10 cellular contexts compared by ENCODE assay signal in genomic region chr2:237486819-237487448, GRCh38. TPM values are rescaled to one million over a fixed set of nuclear protein-coding genes. Genes with fewer than 3 reads are reported as not detected.
DNase-seq lines count a peak whose midpoint lies in the region; ATAC-seq and TF ChIP-seq lines count a peak whose summit lies in the region.
"Had no signal": no experiment of that assay in that cellular context is flagged by ENCODE, and none has a peak within 500 bp of the region (broad histone marks: within the 10 kb centered on the region; RNA-seq: fewer than 3 reads in every experiment).

MLPH (plus strand) TSS chr2:237487251; CDS start chr2:237493427, 6,176 bp downstream.

- peak within 1 kb of the TSS; percentile 81 for H3K4me3 Mint-ChIP-seq in osteocyte (ENCODE audit: unreplicated experiment)

- in situ Hi-C loops in Panc1 (cut with HindIII; ENCODE audit: low pct_unique_long_range_greater_than_20kb, low sequenced_read_pairs): no loop called here

- no peaks in the 10 kb centered on the region for H3K27me3 Mint-ChIP-seq in osteocyte (ENCODE audit: unreplicated experiment)

- H3K27ac ChIP-seq in Panc1 (ENCODE audit: low read length): peak within 1 kb of the TSS; percentile 71

- peaks cover 2% of the 10 kb centered on the region for H3K36me3 Mint-ChIP-seq in osteocyte (ENCODE audit: unreplicated experiment)

- POLR2A ChIA-PET in Panc1 (lab: Charles Lee): interaction anchor here (0.7 kb wide), 1 partner anchor 243 kb away, joined by 3 read pairs; no protein-coding TSS in a partner anchor

- peak within 1 kb of the TSS; percentile 19; the same call in 1 of the 2 replicates for H3K4me3 ChIP-seq in BE2C (ENCODE audit: low read depth, low read length)
- H3K4me3 ChIP-seq in Panc1 (ENCODE audit: low read depth in 2 of 2, low read length in 2 of 2): peak within 1 kb of the TSS; percentile 64 to 89

- H3K4me1 ChIP-seq in BE2C: peaks cover 6% of the 10 kb centered on the region
- H3K4me1 ChIP-seq in Panc1 (ENCODE audit: control insufficient read depth, insufficient read depth, low read length): peaks cover 25% of the 10 kb centered on the region

- peak within 1 kb of the TSS; percentile 40 for H3K27ac Mint-ChIP-seq in osteocyte (ENCODE audit: unreplicated experiment)

- H3K36me3 ChIP-seq in BE2C (no peaks in the 10 kb centered on the region), Panc1 (ENCODE audit: control insufficient read depth, insufficient read depth, low read length) (no peaks in the 10 kb centered on the region; the same call in 1 of the 2 replicates)

- no peak for DNase-seq in BE2C
- DNase-seq in Panc1 (ENCODE audit: low read depth, low spot score): no peak
- DNase-seq in glomerular endothelial cell (ENCODE audit: extremely low read depth, low read depth, low spot score): no peak
- DNase-seq in osteocyte (ENCODE audit: extremely low spot score, unreplicated experiment): no peak
- no peak for DNase-seq in stimulated activated CD4-positive, alpha-beta T cell treated with anti-CD3 and anti-CD28 coated beads, Interleukin-2, amount 100 ng/mL, for 24 hours
- no peak for DNase-seq in islet precursor cell
- DNase-seq: cerebellar nuclear complex, NCI-H526 treated with DMSO at 0.1 percent for 48 hours had no signal

- ATAC-seq in Panc1 (peak; percentile 90), HG03432 (IDR thresholded peaks at IDR 0.05; ENCODE audit: unreplicated experiment) (no peak), GM21723 (IDR thresholded peaks at IDR 0.05; ENCODE audit: unreplicated experiment) (no peak)

- H3K27me3 ChIP-seq in BE2C: peaks cover 35% of the 10 kb centered on the region
- no peaks in the 10 kb centered on the region for H3K27me3 ChIP-seq in Panc1 (ENCODE audit: control insufficient read depth, insufficient read depth, low read length)

- CTCF ChIA-PET in Panc1 (lab: Charles Lee): interaction anchor here (1.0 kb wide), 1 partner anchor 26 kb away, joined by 3 read pairs; no protein-coding TSS in a partner anchor

- intact Hi-C loops in Panc1 (cut with micrococcal nuclease; ENCODE audit: unreplicated experiment): no loop called here

- no TSS peak for BruUV-seq in Panc1 (replicated peaks; lab: Mats Ljungman, UMichigan)

- H3K9me3 Mint-ChIP-seq in osteocyte (ENCODE audit: unreplicated experiment): peaks cover 7% of the 10 kb centered on the region

- H3K4me1 Mint-ChIP-seq in osteocyte (ENCODE audit: unreplicated experiment): peaks cover 41% of the 10 kb centered on the region

- H3K9me3 ChIP-seq in BE2C (peaks cover 7% of the 10 kb centered on the region), Panc1 (ENCODE audit: control insufficient read depth, insufficient read depth, low read depth, low read length) (0 out of 2 replicates have a peak, but pooled peaks cover 9% of the 10 kb centered on the region)

- no peak for TF ChIP-seq CTCF in BE2C (IDR thresholded peaks at IDR 0.05; ENCODE audit: low read depth, low read length)
- TF ChIP-seq CTCF in Panc1 (IDR thresholded peaks at IDR 0.05): no peak
- no peak for TF ChIP-seq CTCF in osteocyte (IDR thresholded peaks at IDR 0.05)

RNA-seq across cellular contexts. Expression of gene MLPH, which starts in this region (rescaled TPM):
- polyA plus RNA-seq in BE2C (2012; ENCODE audit: insufficient read depth, insufficient read length, low read depth): not detected
- total RNA-seq in Panc1 (2021; ENCODE audit: unreplicated experiment) (60.2 TPM), glomerular endothelial cell (22.0 and 27.2 TPM in 2 replicates), osteocyte (21.0 and 22.5 TPM in 2 replicates)
- polyA plus RNA-seq in Panc1 (2012; ENCODE audit: insufficient read length): 42.9 TPM
